ENCODE assay signal across 8 cellular contexts in genomic region chr19:12400618-12401502, GRCh38. TPM values are rescaled to one million over a fixed set of nuclear protein-coding genes. Genes with fewer than 3 reads are reported as not detected.
A peak's percentile ranks its signal among the peaks of the same experiment; 100 is the strongest.
DNase-seq lines count a peak whose midpoint lies in the region; ATAC-seq and TF ChIP-seq lines count a peak whose summit lies in the region.

Gene ZNF799 (minus strand): TSS chr19:12401271. CDS start chr19:12401070, 201 bp downstream.

- no peaks in the 10 kb centered on the region for H3K36me3 ChIP-seq in ectodermal cell (ENCODE audit: control insufficient read depth, insufficient read depth, low read length)
- no peaks in the 10 kb centered on the region for H3K36me3 ChIP-seq in lower lobe of right lung

- peak; percentile 39 for TF ChIP-seq CTCF in C4-2B (conservative IDR thresholded peaks at IDR 0.05)
- TF ChIP-seq CTCF in lower lobe of right lung (IDR thresholded peaks at IDR 0.05) = no peak

- no peaks in the 10 kb centered on the region for H3K9me3 ChIP-seq in ectodermal cell (ENCODE audit: control insufficient read depth, low read length)
- H3K9me3 ChIP-seq in lower lobe of right lung = no peaks in the 10 kb centered on the region

- H3K36me3 Mint-ChIP-seq in activated CD4-positive, alpha-beta memory T cell treated with anti-CD3 and anti-CD28 coated beads for 36 hours = peaks cover 9% of the 10 kb centered on the region

- no peaks in the 10 kb centered on the region for H3K4me1 ChIP-seq in ectodermal cell (ENCODE audit: control insufficient read depth, insufficient read depth, low read length)
- H3K4me1 ChIP-seq in lower lobe of right lung = peaks cover 7% of the 10 kb centered on the region

- H3K27ac Mint-ChIP-seq in activated CD4-positive, alpha-beta memory T cell treated with anti-CD3 and anti-CD28 coated beads for 36 hours = peak within 1 kb of the TSS; percentile 76

- ATAC-seq in GM19372 (IDR thresholded peaks at IDR 0.05; ENCODE audit: low read depth, unreplicated experiment) = peak; percentile 79
- peak; percentile 79 for ATAC-seq in HG03558 (IDR thresholded peaks at IDR 0.05; ENCODE audit: extremely low read depth, unreplicated experiment)
- peak; percentile 98 to 99 for ATAC-seq in lower lobe of right lung

- 0 to 1% methylated on average over 71 of the region's 71 CpGs for WGBS in ectodermal cell, 2 experiments

- H3K9me3 Mint-ChIP-seq in activated CD4-positive, alpha-beta memory T cell treated with anti-CD3 and anti-CD28 coated beads for 36 hours = peaks cover 5% of the 10 kb centered on the region

- intact Hi-C loops in activated CD4-positive, alpha-beta memory T cell treated with anti-CD3 and anti-CD28 coated beads for 36 hours (cut with micrococcal nuclease) = loop anchor here (1.0 to 2.0 kb wide), 4 partner anchors 36 to 107 kb away; partner anchors contain the start of genes ZNF44, ZNF442 and ZNF443
- intact Hi-C loops in lower lobe of right lung (cut with DNase I) = no loop called here

- peak; percentile 71 for DNase-seq in NCI-H748 treated with DMSO at 0.1 percent for 48 hours (lab: John Stamatoyannopoulos, UW)
- DNase-seq in activated CD4-positive, alpha-beta memory T cell treated with anti-CD3 and anti-CD28 coated beads for 36 hours = peak; percentile 93
- peak; percentile 99 for DNase-seq in lower lobe of right lung
- DNase-seq in stimulated activated CD4-positive, alpha-beta T cell treated with anti-CD3 and anti-CD28 coated beads, TNF-alpha, amount 100 ng/mL, for 1 hour (ENCODE audit: low read depth in 3 of 3, low spot score in 1 of 3) = peak; percentile 43 to 65 (median 47)

- CTCF ChIA-PET in activated CD4-positive, alpha-beta memory T cell treated with anti-CD3 and anti-CD28 coated beads for 36 hours (lab: Charles Lee) = interaction anchor here (1.5 kb wide), 1 partner anchor 40 kb away, joined by 4 read pairs; the partner anchor contains the start of gene ZNF443

- H3K4me3 ChIP-seq in ectodermal cell (ENCODE audit: insufficient read depth, low read depth, low read length) = peak within 1 kb of the TSS; percentile 49
- peak within 1 kb of the TSS; percentile 84 for H3K4me3 ChIP-seq in lower lobe of right lung

- POLR2A ChIA-PET in activated CD4-positive, alpha-beta memory T cell treated with anti-CD3 and anti-CD28 coated beads for 36 hours (lab: Charles Lee) = interaction anchor here (0.6 to 1.8 kb wide), 5 partner anchors 39 to 203 kb away, joined by 3 to 11 read pairs (median 3); partner anchors contain the start of genes ZNF443 and ZNF563

- H3K27ac ChIP-seq in C4-2B (peak within 1 kb of the TSS; percentile 74), ectodermal cell (ENCODE audit: insufficient read depth, low read depth, low read length, poor library complexity, severe bottlenecking) (peak within 1 kb of the TSS; percentile 62), lower lobe of right lung (peak within 1 kb of the TSS; percentile 88)

- H3K27me3 Mint-ChIP-seq in activated CD4-positive, alpha-beta memory T cell treated with anti-CD3 and anti-CD28 coated beads for 36 hours = no peaks in the 10 kb centered on the region

- H3K27me3 ChIP-seq in ectodermal cell (ENCODE audit: control insufficient read depth, insufficient read depth, low read length, poor library complexity, severe bottlenecking) (no peaks in the 10 kb centered on the region), lower lobe of right lung (ENCODE audit: low read depth) (no peaks in the 10 kb centered on the region)

- H3K4me1 Mint-ChIP-seq in activated CD4-positive, alpha-beta memory T cell treated with anti-CD3 and anti-CD28 coated beads for 36 hours (ENCODE audit: low read depth) = peaks cover 8% of the 10 kb centered on the region

- H3K4me3 Mint-ChIP-seq in activated CD4-positive, alpha-beta memory T cell treated with anti-CD3 and anti-CD28 coated beads for 36 hours = peak within 1 kb of the TSS; percentile 90

RNA-seq across cellular contexts. Expression of gene ZNF799, which starts in this region (rescaled TPM):
- 1 to 10 TPM; 4.2 to 4.7 TPM for total RNA-seq in activated CD4-positive, alpha-beta memory T cell treated with anti-CD3 and anti-CD28 coated beads for 36 hours
- 6.2 TPM for polyA plus RNA-seq in ectodermal cell (2013, experiment 1 of 4)
- polyA plus RNA-seq in ectodermal cell (2013, experiment 2 of 4) = 6.4 TPM
- polyA plus RNA-seq in ectodermal cell (2013, experiment 3 of 4) = 5.2 TPM
- polyA plus RNA-seq in ectodermal cell (2013, experiment 4 of 4) = 5.5 TPM
- 6.5 TPM for total RNA-seq in lower lobe of right lung

Comparison
In these comparisons a context has a peak if more than half of its experiments do, and no peak if none do; other contexts are left out.
1. Peak in every context shown above with its lines: DNase-seq, ATAC-seq, H3K4me3 ChIP-seq and H3K27ac ChIP-seq.
2. DNase-seq: peak in every context shown above with its lines; median percentile 99 in lower lobe of right lung; 93 in activated CD4-positive, alpha-beta memory T cell treated with anti-CD3 and anti-CD28 coated beads for 36 hours; 71 in NCI-H748 treated with DMSO at 0.1 percent for 48 hours; 47 in stimulated activated CD4-positive, alpha-beta T cell treated with anti-CD3 and anti-CD28 coated beads, TNF-alpha, amount 100 ng/mL, for 1 hour.